Comparison of ENCODE assay signal across 18 cellular contexts in the genomic region with DNA sequence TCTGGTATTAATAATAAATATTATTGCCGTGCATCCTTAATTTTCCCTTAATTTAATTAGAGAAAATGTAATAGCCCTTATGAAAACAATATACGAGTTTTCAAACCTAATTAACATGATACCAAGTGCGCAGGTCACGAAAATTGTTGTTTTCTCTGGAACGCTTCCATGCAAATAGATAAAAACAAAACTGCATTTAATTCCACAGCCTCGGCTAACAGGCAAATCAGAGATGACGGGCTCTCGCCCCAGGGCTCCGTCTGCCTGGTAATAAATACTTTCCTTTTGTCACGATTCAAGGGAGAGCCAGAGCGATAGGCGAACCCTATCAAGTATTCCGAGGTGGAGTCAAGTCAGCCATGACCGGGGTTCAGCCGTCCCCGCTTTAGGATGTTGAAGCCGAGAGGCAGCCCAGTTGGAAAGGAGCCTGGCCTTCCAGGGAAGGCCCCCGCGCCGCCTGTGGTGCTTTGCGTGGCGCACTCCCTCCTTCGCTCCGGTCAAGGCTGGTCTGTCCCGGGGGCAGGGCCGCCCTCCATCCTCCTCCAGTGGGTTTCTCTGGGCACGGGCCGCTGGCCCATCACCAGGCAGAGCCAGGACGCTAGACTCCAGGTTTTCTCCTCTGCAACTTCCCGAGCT.
DNase-seq lines count a peak whose midpoint lies in the region; ATAC-seq and TF ChIP-seq lines count a peak whose summit lies in the region.
"Had no signal": no experiment of that assay in that cellular context is flagged by ENCODE, and none has a peak within 500 bp of the region (broad histone marks: within the 10 kb centered on the region; RNA-seq: fewer than 3 reads in every experiment).

No MANE protein-coding gene starts in this region.

- H3K27ac Mint-ChIP-seq in nephron = peak overlapping the region in 2 of 3 experiments; percentile 82 to 84
- H3K27ac Mint-ChIP-seq: activated naive CD4-positive, alpha-beta T cell treated with anti-CD3 and anti-CD28 coated beads, Interleukin-2, amount 10 ng/mL, durations not matched to agents 7 days and 5 days; brain; IgD-negative memory B cell; stimulated activated naive CD8-positive, alpha-beta T cell treated with anti-CD3 and anti-CD28 coated beads, Interleukin-15, Interleukin-2, amounts not matched to agents 100 ng/mL and 50 ng/mL, for 24 hours had no signal

- peaks cover 22% of the 10 kb centered on the region for H3K27me3 Mint-ChIP-seq in nephron (ENCODE audit: low read depth)

- H3K36me3 Mint-ChIP-seq in nephron (ENCODE audit: low read depth) = no peaks in the 10 kb centered on the region
- H3K36me3 Mint-ChIP-seq: activated naive CD4-positive, alpha-beta T cell treated with anti-CD3 and anti-CD28 coated beads, Interleukin-2, amount 10 ng/mL, durations not matched to agents 7 days and 5 days; brain; IgD-negative memory B cell had no signal

- TF ChIP-seq CTCF in heart left ventricle (IDR thresholded peaks at IDR 0.05) (no peak), left ventricle myocardium inferior (IDR thresholded peaks at IDR 0.05; ENCODE audit: borderline replicate concordance) (no peak), coronary artery (IDR thresholded peaks at IDR 0.05) (no peak), nephron (IDR thresholded peaks at IDR 0.05; ENCODE audit: unreplicated experiment in 3 of 3) (no peak)

- 70 to 76% (median 74%) methylated on average over 20 to 30 of the region's 30 CpGs for WGBS in heart left ventricle, 4 donors

- H3K27ac ChIP-seq in heart left ventricle (no peak overlapping the region), left ventricle myocardium inferior (replicated peaks) (no peak overlapping the region), coronary artery (peak overlapping the region in 1 of 2 donors; percentile 61)
- H3K27ac ChIP-seq: parathyroid adenoma had no signal

- intact Hi-C loops in heart left ventricle (cut with DNase I) = loop anchor here in 4 of 10 donors (10.0 kb wide), 2 partner anchors 187 to 527 kb away; no protein-coding TSS in a partner anchor
- intact Hi-C loops in left ventricle myocardium inferior (cut with micrococcal nuclease) = no loop called here

- H3K4me1 ChIP-seq in heart left ventricle = no peaks in the 10 kb centered on the region
- H3K4me1 ChIP-seq in left ventricle myocardium inferior = no peaks in the 10 kb centered on the region
- H3K4me1 ChIP-seq: parathyroid adenoma had no signal

- H3K27me3 ChIP-seq in heart left ventricle (peaks cover 0 to 10% (median 0%) of the 10 kb centered on the region in 9 donors), left ventricle myocardium inferior (ENCODE audit: low read depth) (peaks cover 53% of the 10 kb centered on the region)

- H3K4me3 ChIP-seq in heart left ventricle = peak overlapping the region in 8 of 12 donors; percentile 5 to 45 (median 22)
- no peak overlapping the region for H3K4me3 ChIP-seq in left ventricle myocardium inferior
- peak overlapping the region; percentile 62 for H3K4me3 ChIP-seq in coronary artery

- peak overlapping the region in 2 of 3 experiments; percentile 35 to 42 for H3K4me3 Mint-ChIP-seq in nephron
- H3K4me3 Mint-ChIP-seq: activated naive CD4-positive, alpha-beta T cell treated with anti-CD3 and anti-CD28 coated beads, Interleukin-2, amount 10 ng/mL, durations not matched to agents 7 days and 5 days; brain; IgD-negative memory B cell; stimulated activated naive CD8-positive, alpha-beta T cell treated with anti-CD3 and anti-CD28 coated beads, Interleukin-15, Interleukin-2, amounts not matched to agents 100 ng/mL and 50 ng/mL, for 24 hours had no signal

- DNase-seq in heart left ventricle (peak in 1 of 5 donors; percentile 32), left ventricle myocardium inferior (no peak), coronary artery (ENCODE audit: low spot score) (peak; percentile 65), OCI-M1 (lab: John Stamatoyannopoulos, UW) (no peak), KG1 (lab: John Stamatoyannopoulos, UW) (no peak), HT-29 (ENCODE audit: low spot score) (no peak)
- DNase-seq: activated CD4-positive, alpha-beta T cell treated with anti-CD3 and anti-CD28 coated beads for 4 hours; activated naive CD4-positive, alpha-beta T cell treated with anti-CD3 and anti-CD28 coated beads, Interleukin-2, amount 10 ng/mL, durations not matched to agents 7 days and 5 days; EL; SHP77 treated with DMSO at 0.1 percent for 48 hours; T1000 had no signal

- ATAC-seq in heart left ventricle (peak in 1 of 4 donors; percentile 38), HG03025 (IDR thresholded peaks at IDR 0.05; ENCODE audit: low FRiP score, unreplicated experiment) (no peak)
- ATAC-seq: left lobe of liver had no signal

- H3K9me3 ChIP-seq in heart left ventricle = peaks cover 0 to 16% (median 0%) of the 10 kb centered on the region in 12 donors
- H3K9me3 ChIP-seq in left ventricle myocardium inferior (replicated peaks) = peaks cover 21% of the 10 kb centered on the region

- H3K4me1 Mint-ChIP-seq in nephron = peaks cover 16% of the 10 kb centered on the region
- H3K4me1 Mint-ChIP-seq: activated naive CD4-positive, alpha-beta T cell treated with anti-CD3 and anti-CD28 coated beads, Interleukin-2, amount 10 ng/mL, durations not matched to agents 7 days and 5 days; brain; IgD-negative memory B cell had no signal

- peaks cover 16% of the 10 kb centered on the region for H3K9me3 Mint-ChIP-seq in nephron
- H3K9me3 Mint-ChIP-seq: activated naive CD4-positive, alpha-beta T cell treated with anti-CD3 and anti-CD28 coated beads, Interleukin-2, amount 10 ng/mL, durations not matched to agents 7 days and 5 days had no signal

- H3K36me3 ChIP-seq in heart left ventricle = no peaks in the 10 kb centered on the region
- H3K36me3 ChIP-seq in left ventricle myocardium inferior = no peaks in the 10 kb centered on the region

- TF ChIP-seq POLR2A in heart left ventricle (IDR thresholded peaks at IDR 0.05) = no peak
